ENCODE assay signal across 28 cellular contexts in the genomic region with DNA sequence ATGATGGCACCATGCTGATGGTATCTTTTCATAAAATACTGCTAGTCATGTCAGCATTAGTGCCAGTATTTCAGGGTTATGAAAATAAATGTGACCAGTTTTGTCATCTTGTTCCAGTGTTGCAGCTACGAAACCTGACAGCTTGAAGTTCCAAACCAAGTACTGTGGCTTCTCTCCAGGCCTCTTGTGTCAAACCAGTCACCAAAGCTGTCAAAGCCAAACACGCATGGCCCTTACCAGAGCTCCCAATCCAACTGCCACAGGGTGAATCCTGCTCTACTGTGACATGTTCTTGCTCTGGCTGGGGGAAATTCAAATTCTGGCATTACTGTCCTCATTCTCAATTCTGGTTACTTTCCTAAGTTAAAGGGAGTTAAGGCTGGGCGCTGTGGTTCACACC.
"Had no signal": no experiment of that assay in that cellular context is flagged by ENCODE, and none has a peak within 500 bp of the region (broad histone marks: within the 10 kb centered on the region; RNA-seq: fewer than 3 reads in every experiment).

No MANE protein-coding gene starts in this region.

- ATAC-seq: activated CD8-positive, alpha-beta T cell treated with anti-CD3 and anti-CD28 coated beads, Interleukin-2, amount 10 ng/mL, durations not matched to agents 7 days and 5 days; Panc1; T-helper 17 cell; WTC11 had no signal

- H3K4me2 ChIP-seq: KMS-11 had no signal

- DNase-seq: activated CD4-positive, alpha-beta T cell treated with anti-CD3 and anti-CD28 coated beads for 48 hours; activated CD4-positive, alpha-beta T cell treated with anti-CD3 and anti-CD28 coated beads, Interleukin-2, amount 50 U/mL, for 4 hours; activated CD4-positive, CD25-positive, alpha-beta regulatory T cell treated with anti-CD3 and anti-CD28 coated beads, Interleukin-2, amount 50 U/mL, for 72 hours; activated CD8-positive, alpha-beta memory T cell treated with anti-CD3 and anti-CD28 coated beads, Interleukin-2, amount 50 U/mL, for 48 hours; activated CD8-positive, alpha-beta T cell treated with anti-CD3 and anti-CD28 coated beads, Interleukin-2, amount 10 ng/mL, durations not matched to agents 7 days and 5 days; activated naive CD4-positive, alpha-beta T cell treated with anti-CD3 and anti-CD28 coated beads, Interleukin-2, amount 50 U/mL, for 16 hours; activated naive CD8-positive, alpha-beta T cell treated with anti-CD3 and anti-CD28 coated beads, Interleukin-2, amount 10 ng/mL, durations not matched to agents 7 days and 5 days; activated T-cell treated with anti-CD3 and anti-CD28 coated beads, Interleukin-2, amount 50 U/mL, for 1 hour; adrenal gland; aorta; NCI-H1092; NCI-H1417; NCI-H2029; NCI-H2107; NCI-H2171 treated with DMSO at 0.1 percent for 48 hours; NCI-H226; NCI-H526; NCI-H774; NK-92 treated with Interleukin-12 subunit alpha and Interleukin-12 subunit beta, amount 100 ng/mL, for 24 hours; OCI-M1; SHP77 treated with DMSO at 0.1 percent for 48 hours; T-helper 17 cell; T-helper 9 cell had no signal

- H3K4me1 ChIP-seq: adrenal gland had no signal

- H3K27ac ChIP-seq: adrenal gland, cardiac muscle cell, KMS-11, RWPE1 had no signal

- H3K27me3 ChIP-seq: adrenal gland, cardiac muscle cell had no signal

- H3K4me3 ChIP-seq: adrenal gland, cardiac muscle cell had no signal

- H3K36me3 ChIP-seq: adrenal gland, cardiac muscle cell had no signal

- H3K9ac ChIP-seq: KMS-11 had no signal

- H3K9me3 ChIP-seq: adrenal gland had no signal
